ENCODE assay signal across 12 cellular contexts in genomic region chr5:32274548-32275420, GRCh38. TPM values are rescaled to one million over a fixed set of nuclear protein-coding genes. Genes with fewer than 3 reads are reported as not detected.
DNase-seq lines count a peak whose midpoint lies in the region; ATAC-seq and TF ChIP-seq lines count a peak whose summit lies in the region.
"Had no signal": no experiment of that assay in that cellular context is flagged by ENCODE, and none has a peak within 500 bp of the region (broad histone marks: within the 10 kb centered on the region; RNA-seq: fewer than 3 reads in every experiment).

No MANE protein-coding gene starts in this region.

- peak overlapping the region; percentile 90 for H3K27ac Mint-ChIP-seq in activated T-cell treated with anti-CD3 and anti-CD28 coated beads, Interleukin-2, amount 50 U/mL, for 72 hours
- peak overlapping the region; percentile 66 for H3K27ac Mint-ChIP-seq in central memory CD8-positive, alpha-beta T cell (ENCODE audit: low read depth)

- 78% methylated on average over 11 of the region's 11 CpGs for WGBS in liver
- WGBS in thyroid gland, 2 donors, result 70 to 73% methylated on average over 11 of the region's 11 CpGs
- 65% methylated on average over 11 of the region's 11 CpGs for WGBS in prostate gland

- H3K4me3 Mint-ChIP-seq in activated T-cell treated with anti-CD3 and anti-CD28 coated beads, Interleukin-2, amount 50 U/mL, for 72 hours, result no peak overlapping the region
- H3K4me3 Mint-ChIP-seq in central memory CD8-positive, alpha-beta T cell, result no peak overlapping the region
- H3K4me3 Mint-ChIP-seq: activated naive CD8-positive, alpha-beta T cell treated with anti-CD3 and anti-CD28 coated beads for 36 hours had no signal

- H3K27ac ChIP-seq in liver (ENCODE audit: low read depth in 1 of 2, low read length in 2 of 2) (peak overlapping the region; percentile 10 to 53), thyroid gland (peak overlapping the region; percentile 2 to 37 (median 35)), prostate gland (peak overlapping the region in 1 of 2 donors; percentile 24)

- no peak for ATAC-seq in activated T-cell treated with anti-CD3 and anti-CD28 coated beads, Interleukin-2, amount 50 U/mL, for 72 hours (replicated peaks in 1 of 2)
- ATAC-seq in central memory CD8-positive, alpha-beta T cell (replicated peaks; ENCODE audit: extremely low read depth, poor library complexity, severe bottlenecking), result no peak
- ATAC-seq in HG02981 (IDR thresholded peaks at IDR 0.05; ENCODE audit: unreplicated experiment), result no peak

- H3K4me1 ChIP-seq in liver (ENCODE audit: control insufficient read depth in 4 of 4, insufficient read depth in 4 of 4, low read length in 3 of 4) (peaks cover 6 to 14% (median 7%) of the 10 kb centered on the region in 4 donors), thyroid gland (peaks cover 8 to 62% of the 10 kb centered on the region in 2 donors), prostate gland (replicated peaks) (peaks cover 8% of the 10 kb centered on the region)

- H3K9me3 ChIP-seq in liver (ENCODE audit: control insufficient read depth in 4 of 4, low read length in 3 of 4) (no peaks in the 10 kb centered on the region), thyroid gland (no peaks in the 10 kb centered on the region), prostate gland (no peaks in the 10 kb centered on the region)
- H3K9me3 ChIP-seq: suprapubic skin had no signal

- H3K9ac ChIP-seq in liver (ENCODE audit: low read depth in 1 of 2, low read length in 2 of 2), result no peak overlapping the region

- H3K27me3 Mint-ChIP-seq in activated T-cell treated with anti-CD3 and anti-CD28 coated beads, Interleukin-2, amount 50 U/mL, for 72 hours (ENCODE audit: low read depth), result no peaks in the 10 kb centered on the region
- H3K27me3 Mint-ChIP-seq in central memory CD8-positive, alpha-beta T cell, result no peaks in the 10 kb centered on the region
- H3K27me3 Mint-ChIP-seq: activated naive CD8-positive, alpha-beta T cell treated with anti-CD3 and anti-CD28 coated beads for 36 hours had no signal

- DNase-seq in activated T-cell treated with anti-CD3 and anti-CD28 coated beads, Interleukin-2, amount 50 U/mL, for 72 hours, result no peak
- no peak for DNase-seq in activated T-cell treated with anti-CD3 and anti-CD28 coated beads, Interleukin-2, amount 50 U/mL, for 1 hour
- no peak for DNase-seq in central memory CD8-positive, alpha-beta T cell (ENCODE audit: low spot score in 2 of 2)
- DNase-seq in thyroid gland (no peak), kidney tubule cell (ENCODE audit: low spot score) (no peak), prostate gland (ENCODE audit: low spot score) (no peak)
- DNase-seq: activated naive CD8-positive, alpha-beta T cell treated with anti-CD3 and anti-CD28 coated beads for 36 hours; erythroblast; stimulated activated CD4-positive, alpha-beta T cell treated with anti-CD3 and anti-CD28 coated beads, Interleukin-2, amount 100 ng/mL, for 24 hours had no signal

- peaks cover 38% of the 10 kb centered on the region for H3K4me1 Mint-ChIP-seq in activated T-cell treated with anti-CD3 and anti-CD28 coated beads, Interleukin-2, amount 50 U/mL, for 72 hours (ENCODE audit: low read depth)
- peaks cover 23% of the 10 kb centered on the region for H3K4me1 Mint-ChIP-seq in central memory CD8-positive, alpha-beta T cell

- no peaks in the 10 kb centered on the region for H3K9me3 Mint-ChIP-seq in activated T-cell treated with anti-CD3 and anti-CD28 coated beads, Interleukin-2, amount 50 U/mL, for 72 hours
- no peaks in the 10 kb centered on the region for H3K9me3 Mint-ChIP-seq in central memory CD8-positive, alpha-beta T cell
- H3K9me3 Mint-ChIP-seq: activated naive CD8-positive, alpha-beta T cell treated with anti-CD3 and anti-CD28 coated beads for 36 hours had no signal

- TF ChIP-seq POLR2A in thyroid gland (IDR thresholded peaks at IDR 0.05), result no peak
- no peak for TF ChIP-seq POLR2A in prostate gland (IDR thresholded peaks at IDR 0.05)

- TF ChIP-seq CTCF in liver (IDR thresholded peaks at IDR 0.05; ENCODE audit: low read depth, low read length, missing input control), result no peak
- TF ChIP-seq CTCF in thyroid gland (IDR thresholded peaks at IDR 0.05), result no peak
- no peak for TF ChIP-seq CTCF in prostate gland (IDR thresholded peaks at IDR 0.05)

- no peak for TF ChIP-seq RAD21 in liver (IDR thresholded peaks at IDR 0.05)

- no peak overlapping the region for H3K4me3 ChIP-seq in liver (ENCODE audit: low read depth in 1 of 3, low read length in 3 of 3)
- no peak overlapping the region for H3K4me3 ChIP-seq in thyroid gland (replicated peaks in 1 of 3)
- H3K4me3 ChIP-seq in prostate gland, result no peak overlapping the region
- H3K4me3 ChIP-seq: suprapubic skin had no signal

- intact Hi-C loops in thyroid gland (cut with DNase I) (no loop called here), prostate gland (cut with DNase I) (no loop called here)

- H3K27me3 ChIP-seq in liver (ENCODE audit: control insufficient read depth in 4 of 4, insufficient read depth in 4 of 4, low read length in 3 of 4) (no peaks in the 10 kb centered on the region), thyroid gland (no peaks in the 10 kb centered on the region), prostate gland (replicated peaks; ENCODE audit: insufficient read depth) (no peaks in the 10 kb centered on the region)
- H3K27me3 ChIP-seq: suprapubic skin had no signal

- peaks cover 5 to 22% (median 15%) of the 10 kb centered on the region in 4 donors for H3K36me3 ChIP-seq in liver (ENCODE audit: control insufficient read depth in 4 of 4, insufficient read depth in 3 of 4, low read depth in 1 of 4, low read length in 3 of 4)
- H3K36me3 ChIP-seq in thyroid gland, result peaks cover 0 to 10% of the 10 kb centered on the region in 2 donors
- H3K36me3 ChIP-seq in prostate gland, result peaks cover 0 to 4% of the 10 kb centered on the region in 2 donors

- H3K36me3 Mint-ChIP-seq in activated T-cell treated with anti-CD3 and anti-CD28 coated beads, Interleukin-2, amount 50 U/mL, for 72 hours (ENCODE audit: insufficient read depth in 2 of 2), result peaks cover 3 to 15% of the 10 kb centered on the region in 2 donors
- peaks cover 38% of the 10 kb centered on the region for H3K36me3 Mint-ChIP-seq in central memory CD8-positive, alpha-beta T cell (ENCODE audit: insufficient read depth)

TF ChIP-seq in liver, 16 proteins besides CTCF, POLR2A, EP300 and RAD21:
- TF ChIP-seq FOXA2 (IDR thresholded peaks at IDR 0.05) (no peak), NR2F2 (IDR thresholded peaks at IDR 0.05) (peak; percentile 70), EGR1 (IDR thresholded peaks at IDR 0.05; ENCODE audit: low read depth in 2 of 2) (no peak)

RNA-seq across cellular contexts. Expression of gene MTMR12, which starts 38.0 kb away (rescaled TPM):
- total RNA-seq in activated T-cell treated with anti-CD3 and anti-CD28 coated beads, Interleukin-2, amount 50 U/mL, for 72 hours, result 10 to 100 TPM; 22.1 to 23.5 TPM
- total RNA-seq in liver (10 to 100 TPM; 24.3 to 28.7 TPM), thyroid gland (10 to 100 TPM; 28.9 to 45.3 (median 37.3) TPM), prostate gland (10 to 100 TPM; 43.1 to 70.7 TPM)
- polyA plus RNA-seq in liver, result 1 to 10 TPM; 4.4 to 7.2 TPM
